In genomic region chr3:178386401-178386800, GRCh38 we compare ENCODE assay signal across 1 cellular context.
TF ChIP-seq lines count a peak whose summit lies in the region.

No MANE protein-coding gene starts in this region.

TF ChIP-seq in HepG2, 621 proteins besides CTCF, POLR2A, EP300 and RAD21 (continued from another document):
- TF ChIP-seq ZNF407 (CRISPR knock-in tag; IDR thresholded peaks at IDR 0.05; ENCODE audit: not compliant biosample characterization) (no peak), MLXIP (CRISPR knock-in tag; IDR thresholded peaks at IDR 0.05; ENCODE audit: borderline replicate concordance) (no peak), ZNF883 (CRISPR knock-in tag; IDR thresholded peaks at IDR 0.05; ENCODE audit: not compliant biosample characterization) (no peak), ETV6 (CRISPR knock-in tag; conservative IDR thresholded peaks at IDR 0.05) (no peak), HOXA3 (CRISPR knock-in tag; IDR thresholded peaks at IDR 0.05) (no peak), ARID5B (CRISPR knock-in tag; IDR thresholded peaks at IDR 0.05) (no peak)
TF ChIP-seq in HepG2: peak in this region for 0.
